Comparison of ENCODE assay signal across 27 cellular contexts in genomic region chr20:44017211-44017610, GRCh38.
A peak's percentile ranks its signal among the peaks of the same experiment; 100 is the strongest.
DNase-seq lines count a peak whose midpoint lies in the region; ATAC-seq and TF ChIP-seq lines count a peak whose summit lies in the region.
"Had no signal": no experiment of that assay in that cellular context is flagged by ENCODE, and none has a peak within 500 bp of the region (broad histone marks: within the 10 kb centered on the region; RNA-seq: fewer than 3 reads in every experiment).

No MANE protein-coding gene starts in this region.

- ATAC-seq in Panc1, result no peak
- no peak for ATAC-seq in GM18498 (IDR thresholded peaks at IDR 0.05; ENCODE audit: unreplicated experiment)
- ATAC-seq: CD8-positive, alpha-beta T cell had no signal

- intact Hi-C loops in Panc1 (cut with micrococcal nuclease; ENCODE audit: unreplicated experiment), result no loop called here
- intact Hi-C loops in esophagus squamous epithelium (cut with DNase I), result no loop called here
- intact Hi-C loops in sigmoid colon (cut with DNase I), result loop anchor here (5.0 to 10.0 kb wide), 3 partner anchors 65 to 250 kb away; no protein-coding TSS in a partner anchor

- H3K27ac ChIP-seq in Panc1 (ENCODE audit: low read length) (peak overlapping the region; percentile 91), esophagus squamous epithelium (peak overlapping the region in 3 of 4 donors; percentile 55 to 65 (median 59)), sigmoid colon (peak overlapping the region; percentile 29 to 87 (median 81))
- H3K27ac ChIP-seq: 22Rv1, C4-2B, Peyer's patch had no signal

- CTCF ChIA-PET in Panc1 (lab: Charles Lee), result no interaction called here

- POLR2A ChIA-PET in Panc1 (lab: Charles Lee), result interaction anchor here (0.9 kb wide), 1 partner anchor 13 kb away, joined by 4 read pairs; no protein-coding TSS in a partner anchor

- peaks cover 54% of the 10 kb centered on the region for H3K4me1 ChIP-seq in Panc1 (ENCODE audit: control insufficient read depth, insufficient read depth, low read length)
- H3K4me1 ChIP-seq in esophagus squamous epithelium, result peaks cover 0 to 53% (median 19%) of the 10 kb centered on the region in 3 donors
- peaks cover 0 to 60% (median 42%) of the 10 kb centered on the region in 4 donors for H3K4me1 ChIP-seq in sigmoid colon
- H3K4me1 ChIP-seq: Caco-2 had no signal

- no peak for TF ChIP-seq POLR2A in esophagus squamous epithelium (IDR thresholded peaks at IDR 0.05)
- TF ChIP-seq POLR2A in sigmoid colon (IDR thresholded peaks at IDR 0.05), result no peak

- peak; percentile 35 for DNase-seq in activated CD8-positive, alpha-beta memory T cell treated with anti-CD3 and anti-CD28 coated beads, Interleukin-2, amount 50 U/mL, for 48 hours
- DNase-seq in activated CD8-positive, alpha-beta memory T cell treated with anti-CD3 and anti-CD28 coated beads, Interleukin-2, amount 50 U/mL, for 4 hours, result no peak
- DNase-seq in Panc1 (ENCODE audit: low read depth, low spot score), result no peak
- no peak for DNase-seq in esophagus squamous epithelium (lab: John Stamatoyannopoulos, UW)
- DNase-seq in sigmoid colon, result no peak
- no peak for DNase-seq in activated CD4-positive, CD25-positive, alpha-beta regulatory T cell (lab: John Stamatoyannopoulos, UW)
- DNase-seq in GOT3 (lab: John Stamatoyannopoulos, UW), result no peak
- DNase-seq: DMS79 treated with DMSO at 0.1 percent for 48 hours, GF-D8, H7, HFFc6, NCI-H1092 treated with DMSO at 0.1 percent for 48 hours, NCI-H1436, NCI-H187, NCI-H2081 treated with DMSO at 0.1 percent for 48 hours, NCI-H2171, NCI-H226, NCI-H510A, NCI-H69, SIG-M5, SK-N-SH had no signal

- no peaks in the 10 kb centered on the region for H3K27me3 ChIP-seq in Panc1 (ENCODE audit: control insufficient read depth, insufficient read depth, low read length)
- peaks cover 0 to 9% (median 0%) of the 10 kb centered on the region in 4 donors for H3K27me3 ChIP-seq in esophagus squamous epithelium
- H3K27me3 ChIP-seq in sigmoid colon, result peaks cover 0 to 3% (median 0%) of the 10 kb centered on the region in 3 donors
- H3K27me3 ChIP-seq: Peyer's patch had no signal

- in situ Hi-C loops in Panc1 (cut with HindIII; ENCODE audit: low pct_unique_long_range_greater_than_20kb, low sequenced_read_pairs), result no loop called here

- H3K4me3 ChIP-seq in Panc1 (ENCODE audit: low read depth in 2 of 2, low read length in 2 of 2) (no peak overlapping the region), esophagus squamous epithelium (no peak overlapping the region), sigmoid colon (no peak overlapping the region)
- H3K4me3 ChIP-seq: Peyer's patch had no signal

- H3K9me3 ChIP-seq in Panc1 (ENCODE audit: control insufficient read depth, insufficient read depth, low read depth, low read length), result no peaks in the 10 kb centered on the region
- no peaks in the 10 kb centered on the region for H3K9me3 ChIP-seq in esophagus squamous epithelium
- no peaks in the 10 kb centered on the region for H3K9me3 ChIP-seq in sigmoid colon
- H3K9me3 ChIP-seq: Peyer's patch, SK-N-SH had no signal

- TF ChIP-seq EP300 in sigmoid colon (IDR thresholded peaks at IDR 0.05), result no peak

- WGBS in esophagus squamous epithelium, 2 donors, result 80 to 84% methylated on average over 6 to 8 of the region's 11 CpGs
- 93 to 94% methylated on average over 11 of the region's 11 CpGs for WGBS in sigmoid colon, 2 donors

- BruUV-seq in Panc1 (replicated peaks; lab: Mats Ljungman, UMichigan), result no TSS peak

- H3K36me3 ChIP-seq in Panc1 (ENCODE audit: control insufficient read depth, insufficient read depth, low read length) (no peaks in the 10 kb centered on the region), esophagus squamous epithelium (no peaks in the 10 kb centered on the region), sigmoid colon (no peaks in the 10 kb centered on the region)
- H3K36me3 ChIP-seq: Peyer's patch had no signal

- TF ChIP-seq CTCF in Panc1 (IDR thresholded peaks at IDR 0.05) (no peak), esophagus squamous epithelium (IDR thresholded peaks at IDR 0.05) (no peak), sigmoid colon (IDR thresholded peaks at IDR 0.05) (no peak)
